Comparison of ENCODE assay signal across 8 cellular contexts in genomic region chr5:138753794-138754698, GRCh38. TPM values are rescaled to one million over a fixed set of nuclear protein-coding genes. Genes with fewer than 3 reads are reported as not detected.
DNase-seq lines count a peak whose midpoint lies in the region; ATAC-seq and TF ChIP-seq lines count a peak whose summit lies in the region.

No MANE protein-coding gene starts in this region.

- peaks cover 10% of the 10 kb centered on the region for H3K27me3 ChIP-seq in CD8-positive, alpha-beta memory T cell (ENCODE audit: insufficient read depth, low read length, poor library complexity, severe bottlenecking)

- CTCF ChIA-PET in CD8-positive, alpha-beta memory T cell (lab: Charles Lee): interaction anchor here (1.2 kb wide), 1 partner anchor 175 kb away, joined by 4 read pairs; no protein-coding TSS in a partner anchor
- CTCF ChIA-PET in activated B cell treated with CpG ODN at 0.5 μM for 24 hours (lab: Charles Lee): no interaction called here

- intact Hi-C loops in activated B cell treated with CpG ODN at 0.5 μM for 24 hours (cut with micrococcal nuclease): loop anchor here (2.0 to 10.0 kb wide), 6 partner anchors 102 to 1421 kb away; partner anchors contain the start of genes CDC23, CYSTM1, HNRNPA0 and HSPA9
- intact Hi-C loops in dendritic cell treated with granulocyte-macrophage colony-stimulating factor and Interleukin-4, amounts not matched to agents 40 ng/mL and 50 ng/mL, for 4 days (cut with micrococcal nuclease): loop anchor here (10.0 kb wide), 1 partner anchor 169 kb away; no protein-coding TSS in a partner anchor

- peaks cover 0 to 10% (median 2%) of the 10 kb centered on the region in 5 donors for H3K9me3 Mint-ChIP-seq in CD8-positive, alpha-beta memory T cell
- H3K9me3 Mint-ChIP-seq in activated B cell treated with CpG ODN at 0.5 μM for 24 hours: peaks cover 6% of the 10 kb centered on the region
- H3K9me3 Mint-ChIP-seq in dendritic cell treated with granulocyte-macrophage colony-stimulating factor and Interleukin-4, amounts not matched to agents 40 ng/mL and 50 ng/mL, for 4 days: no peaks in the 10 kb centered on the region

- H3K27ac ChIP-seq in CD8-positive, alpha-beta memory T cell (ENCODE audit: low read depth, low read length): peak overlapping the region; percentile 61

- H3K4me3 Mint-ChIP-seq in CD8-positive, alpha-beta memory T cell: peak overlapping the region; percentile 63 to 90 (median 76)
- H3K4me3 Mint-ChIP-seq in activated B cell treated with CpG ODN at 0.5 μM for 24 hours: peak overlapping the region; percentile 71
- peak overlapping the region; percentile 92 for H3K4me3 Mint-ChIP-seq in dendritic cell treated with granulocyte-macrophage colony-stimulating factor and Interleukin-4, amounts not matched to agents 40 ng/mL and 50 ng/mL, for 4 days

- no peaks in the 10 kb centered on the region for H3K9me3 ChIP-seq in CD8-positive, alpha-beta memory T cell (ENCODE audit: low read length)

- POLR2A ChIA-PET in CD8-positive, alpha-beta memory T cell (lab: Charles Lee): interaction anchor here (1.0 kb wide), 1 partner anchor 539 kb away, joined by 3 read pairs; the partner anchor contains the start of gene MATR3
- POLR2A ChIA-PET in activated B cell treated with CpG ODN at 0.5 μM for 24 hours (lab: Charles Lee): interaction anchor here (2.4 to 3.2 kb wide), 2 partner anchors 12 to 178 kb away, joined by 8 to 12 read pairs; partner anchors contain the start of gene HSPA9

- peaks cover 0 to 14% (median 11%) of the 10 kb centered on the region in 3 donors for H3K36me3 Mint-ChIP-seq in CD8-positive, alpha-beta memory T cell
- H3K36me3 Mint-ChIP-seq in activated B cell treated with CpG ODN at 0.5 μM for 24 hours (ENCODE audit: low read depth): peaks cover 11% of the 10 kb centered on the region
- peaks cover 48% of the 10 kb centered on the region for H3K36me3 Mint-ChIP-seq in dendritic cell treated with granulocyte-macrophage colony-stimulating factor and Interleukin-4, amounts not matched to agents 40 ng/mL and 50 ng/mL, for 4 days (ENCODE audit: low read depth)

- H3K27me3 Mint-ChIP-seq in CD8-positive, alpha-beta memory T cell: peaks cover 5 to 29% of the 10 kb centered on the region in 2 donors
- no peaks in the 10 kb centered on the region for H3K27me3 Mint-ChIP-seq in activated B cell treated with CpG ODN at 0.5 μM for 24 hours
- H3K27me3 Mint-ChIP-seq in dendritic cell treated with granulocyte-macrophage colony-stimulating factor and Interleukin-4, amounts not matched to agents 40 ng/mL and 50 ng/mL, for 4 days: peaks cover 6% of the 10 kb centered on the region

- no peaks in the 10 kb centered on the region for H3K36me3 ChIP-seq in CD8-positive, alpha-beta memory T cell (ENCODE audit: insufficient read depth, low read length)

- peaks cover 6% of the 10 kb centered on the region for H3K4me1 ChIP-seq in CD8-positive, alpha-beta memory T cell (ENCODE audit: insufficient read depth, low read length)

- peak overlapping the region; percentile 55 for H3K4me3 ChIP-seq in CD8-positive, alpha-beta memory T cell (ENCODE audit: low read length)

- H3K27ac Mint-ChIP-seq in CD8-positive, alpha-beta memory T cell: no peak overlapping the region
- H3K27ac Mint-ChIP-seq in activated B cell treated with CpG ODN at 0.5 μM for 24 hours: no peak overlapping the region
- peak overlapping the region; percentile 96 for H3K27ac Mint-ChIP-seq in dendritic cell treated with granulocyte-macrophage colony-stimulating factor and Interleukin-4, amounts not matched to agents 40 ng/mL and 50 ng/mL, for 4 days

- peaks cover 10 to 29% (median 26%) of the 10 kb centered on the region in 3 donors for H3K4me1 Mint-ChIP-seq in CD8-positive, alpha-beta memory T cell
- H3K4me1 Mint-ChIP-seq in activated B cell treated with CpG ODN at 0.5 μM for 24 hours: peaks cover 26% of the 10 kb centered on the region
- peaks cover 56% of the 10 kb centered on the region for H3K4me1 Mint-ChIP-seq in dendritic cell treated with granulocyte-macrophage colony-stimulating factor and Interleukin-4, amounts not matched to agents 40 ng/mL and 50 ng/mL, for 4 days (ENCODE audit: low read depth)

- no peak for TF ChIP-seq CTCF in activated B cell treated with CpG ODN at 0.5 μM for 24 hours (IDR thresholded peaks at IDR 0.05)

- DNase-seq in CD8-positive, alpha-beta memory T cell: peak in 1 of 5 donors; percentile 55
- DNase-seq in H4 (ENCODE audit: low spot score) (peak; percentile 90), NCI-H187 (lab: John Stamatoyannopoulos, UW) (peak; percentile 46 to 49), activated B cell treated with CpG ODN at 0.5 μM for 24 hours (peak; percentile 22), left kidney (ENCODE audit: low read depth, low spot score) (peak; percentile 92)
- DNase-seq in stimulated activated CD4-positive, alpha-beta T cell treated with anti-CD3 and anti-CD28 coated beads, Interleukin-1b, Interleukin-23, amount 100 ng/mL, for 24 hours (ENCODE audit: low read depth in 4 of 4, low spot score in 1 of 4): peak in 3 of 4 experiments; percentile 11 to 53 (median 21)

- ATAC-seq in activated B cell treated with CpG ODN at 0.5 μM for 24 hours (ENCODE audit: low read depth) (no peak), HG03097 (IDR thresholded peaks at IDR 0.05; ENCODE audit: low FRiP score, unreplicated experiment) (no peak)

RNA-seq across cellular contexts. Expression of gene CTNNA1, which starts 0.8 kb away (rescaled TPM):
- 10 to 100 TPM; 89.0 to 97.2 TPM for total RNA-seq in CD8-positive, alpha-beta memory T cell
- polyA plus RNA-seq in CD8-positive, alpha-beta memory T cell: 6.5 TPM
- 228 and 234 TPM in 2 replicates for total RNA-seq in H4 (2014; rRNA removed; shearing (Covaris generic))
- total RNA-seq in activated B cell treated with CpG ODN at 0.5 μM for 24 hours: 76.0 and 77.7 TPM in 2 replicates
